24 cellular contexts compared by ENCODE assay signal in genomic region chr11:68329496-68329895, GRCh38. TPM values are rescaled to one million over a fixed set of nuclear protein-coding genes. Genes with fewer than 3 reads are reported as not detected.
DNase-seq lines count a peak whose midpoint lies in the region; ATAC-seq and TF ChIP-seq lines count a peak whose summit lies in the region.
"Had no signal": no experiment of that assay in that cellular context is flagged by ENCODE, and none has a peak within 500 bp of the region (broad histone marks: within the 10 kb centered on the region; RNA-seq: fewer than 3 reads in every experiment).

No MANE protein-coding gene starts in this region.

- intact Hi-C loops in left cardiac atrium (cut with DNase I), result no loop called here
- intact Hi-C loops in tibial artery (cut with DNase I; ENCODE audit: low total_unique reads), result no loop called here
- intact Hi-C loops in head of caudate nucleus (cut with DNase I), result no loop called here

- H3K27ac ChIP-seq in cardiac muscle cell (peak overlapping the region; percentile 1), endodermal cell (ENCODE audit: low read depth, low read length) (no peak overlapping the region), tibial artery (peak overlapping the region; percentile 54 to 71)
- H3K27ac ChIP-seq: A549, brain microvascular endothelial cell, C4-2B, vagina had no signal

- H3K4me1 Mint-ChIP-seq in endodermal cell, result peaks cover 44% of the 10 kb centered on the region
- H3K4me1 Mint-ChIP-seq in nephron progenitor cell, result peaks cover 64% of the 10 kb centered on the region

- no peak for DNase-seq in cardiac muscle cell (ENCODE audit: low read depth in 1 of 2, low spot score in 1 of 2)
- no peak for DNase-seq in left cardiac atrium
- no peak for DNase-seq in endodermal cell
- DNase-seq in nephron progenitor cell, result no peak
- DNase-seq in tibial artery, result no peak
- no peak for DNase-seq in CD1c-positive myeloid dendritic cell (ENCODE audit: extremely low spot score)
- DNase-seq in head of caudate nucleus, result no peak
- no peak for DNase-seq in HT-29 (ENCODE audit: low spot score)
- DNase-seq: activated T-cell treated with anti-CD3 and anti-CD28 coated beads, Interleukin-2, amount 50 U/mL, for 4 hours; DMS153; MG63; NCI-H1694; NCI-H748 treated with DMSO at 0.1 percent for 48 hours; occipital lobe; SHP77; stimulated activated naive CD8-positive, alpha-beta T cell treated with anti-CD3 and anti-CD28 coated beads, Interleukin-15, amount 100 ng/mL, for 72 hours had no signal

- no peak overlapping the region for H3K9ac ChIP-seq in endodermal cell (ENCODE audit: extremely low read depth, low read length, poor library complexity, severe bottlenecking)

- H3K27ac Mint-ChIP-seq in endodermal cell, result peak overlapping the region; percentile 77
- H3K27ac Mint-ChIP-seq in nephron progenitor cell, result peak overlapping the region; percentile 75
- H3K27ac Mint-ChIP-seq: activated naive CD4-positive, alpha-beta T cell treated with anti-CD3 and anti-CD28 coated beads, Interleukin-2, amount 50 U/mL, for 24 hours; T-helper 1 cell treated with Interleukin-12 subunit alpha and Interleukin-12 subunit beta and Interleukin-4 antibody, amounts not matched to agents 30 μg/mL and 1 μg/mL, for 36 hours had no signal

- H3K4me1 ChIP-seq in cardiac muscle cell (ENCODE audit: low read depth) (peaks cover 24% of the 10 kb centered on the region), endodermal cell (ENCODE audit: control insufficient read depth, insufficient read depth, low read length) (peaks cover 13% of the 10 kb centered on the region), tibial artery (peaks cover 3 to 100% (median 83%) of the 10 kb centered on the region in 4 donors)
- H3K4me1 ChIP-seq: HAP-1 had no signal

- ATAC-seq in left cardiac atrium, result no peak
- ATAC-seq: A549; activated T-cell treated with anti-CD3 and anti-CD28 coated beads, Interleukin-2, amount 50 U/mL, for 4 hours; GM12878; stimulated activated naive CD8-positive, alpha-beta T cell treated with anti-CD3 and anti-CD28 coated beads, Interleukin-15, amount 100 ng/mL, for 72 hours had no signal

- H3K4me3 Mint-ChIP-seq in endodermal cell, result no peak overlapping the region
- H3K4me3 Mint-ChIP-seq in nephron progenitor cell, result no peak overlapping the region
- H3K4me3 Mint-ChIP-seq: activated naive CD4-positive, alpha-beta T cell treated with anti-CD3 and anti-CD28 coated beads, Interleukin-2, amount 50 U/mL, for 24 hours; activated T-cell treated with anti-CD3 and anti-CD28 coated beads, Interleukin-2, amount 50 U/mL, for 4 hours; T-helper 1 cell treated with Interleukin-12 subunit alpha and Interleukin-12 subunit beta and Interleukin-4 antibody, amounts not matched to agents 30 μg/mL and 1 μg/mL, for 36 hours had no signal

- H3K4me3 ChIP-seq in cardiac muscle cell (no peak overlapping the region), endodermal cell (ENCODE audit: low read length) (no peak overlapping the region), tibial artery (no peak overlapping the region)
- H3K4me3 ChIP-seq: A549, GM12878, HAP-1, MG63, vagina had no signal

- no peaks in the 10 kb centered on the region for H3K27me3 ChIP-seq in cardiac muscle cell
- no peaks in the 10 kb centered on the region for H3K27me3 ChIP-seq in endodermal cell (ENCODE audit: control insufficient read depth, insufficient read depth, low read length, poor library complexity, severe bottlenecking)
- no peaks in the 10 kb centered on the region for H3K27me3 ChIP-seq in tibial artery
- H3K27me3 ChIP-seq: brain microvascular endothelial cell, MG63, vagina had no signal

- H3K36me3 Mint-ChIP-seq in endodermal cell (ENCODE audit: low read depth), result peaks cover 5% of the 10 kb centered on the region
- peaks cover 19% of the 10 kb centered on the region for H3K36me3 Mint-ChIP-seq in nephron progenitor cell (ENCODE audit: low read depth)
- H3K36me3 Mint-ChIP-seq: activated naive CD4-positive, alpha-beta T cell treated with anti-CD3 and anti-CD28 coated beads, Interleukin-2, amount 50 U/mL, for 24 hours had no signal

- H3K9me3 ChIP-seq in cardiac muscle cell (ENCODE audit: low read depth) (no peaks in the 10 kb centered on the region), endodermal cell (ENCODE audit: control insufficient read depth, low read length) (no peaks in the 10 kb centered on the region), tibial artery (no peaks in the 10 kb centered on the region)
- H3K9me3 ChIP-seq: A549, HAP-1, MG63, vagina had no signal

- 90 to 95% methylated on average over 2 to 9 of the region's 9 CpGs for WGBS in endodermal cell (ENCODE audit: insufficient coverage in 1 of 2, insufficient read length in 1 of 2), 2 experiments

- H3K36me3 ChIP-seq in cardiac muscle cell, result no peaks in the 10 kb centered on the region
- no peaks in the 10 kb centered on the region for H3K36me3 ChIP-seq in endodermal cell (ENCODE audit: control insufficient read depth, insufficient read depth, low read length)
- H3K36me3 ChIP-seq in tibial artery, result no peaks in the 10 kb centered on the region
- H3K36me3 ChIP-seq: brain microvascular endothelial cell, HAP-1, MG63, vagina had no signal

- no peaks in the 10 kb centered on the region for H3K27me3 Mint-ChIP-seq in endodermal cell (ENCODE audit: insufficient read depth)
- no peaks in the 10 kb centered on the region for H3K27me3 Mint-ChIP-seq in nephron progenitor cell (ENCODE audit: low read depth, poor library complexity)
- H3K27me3 Mint-ChIP-seq: activated naive CD4-positive, alpha-beta T cell treated with anti-CD3 and anti-CD28 coated beads, Interleukin-2, amount 50 U/mL, for 24 hours had no signal

- H3K9me3 Mint-ChIP-seq in endodermal cell, result no peaks in the 10 kb centered on the region
- H3K9me3 Mint-ChIP-seq in nephron progenitor cell, result peaks cover 6% of the 10 kb centered on the region
- H3K9me3 Mint-ChIP-seq: activated naive CD4-positive, alpha-beta T cell treated with anti-CD3 and anti-CD28 coated beads, Interleukin-2, amount 50 U/mL, for 24 hours; activated T-cell treated with anti-CD3 and anti-CD28 coated beads, Interleukin-2, amount 50 U/mL, for 4 hours; stimulated activated naive CD8-positive, alpha-beta T cell treated with anti-CD3 and anti-CD28 coated beads, Interleukin-15, amount 100 ng/mL, for 72 hours; T-helper 1 cell treated with Interleukin-12 subunit alpha and Interleukin-12 subunit beta and Interleukin-4 antibody, amounts not matched to agents 30 μg/mL and 1 μg/mL, for 36 hours had no signal

- no peak for TF ChIP-seq CTCF in cardiac muscle cell (IDR thresholded peaks at IDR 0.05; ENCODE audit: low read depth, low read length)
- TF ChIP-seq CTCF in endodermal cell (conservative IDR thresholded peaks at IDR 0.05), result no peak
- TF ChIP-seq CTCF in nephron progenitor cell (IDR thresholded peaks at IDR 0.05), result no peak
- no peak for TF ChIP-seq CTCF in tibial artery (IDR thresholded peaks at IDR 0.05)

RNA-seq across cellular contexts. Expression of gene LRP5, which starts 17.1 kb away (rescaled TPM):
- total RNA-seq in cardiac muscle cell (40.4 and 245 TPM in 2 replicates), left cardiac atrium (10 to 100 TPM; 53.4 to 60.3 TPM), endodermal cell (10 to 100 TPM; 58.2 to 64.1 TPM)
- polyA plus RNA-seq in cardiac muscle cell, result 29.1 and 36.3 TPM in 2 replicates
- polyA plus RNA-seq in endodermal cell (2013, experiment 1 of 2), result 37.4 TPM
- polyA plus RNA-seq in endodermal cell (2013, experiment 2 of 2), result 35.9 TPM
- total RNA-seq in HT-29 (2014; rRNA removed; shearing (Covaris generic)), result 165 and 199 TPM in 2 replicates

RNA-seq across cellular contexts. Expression of gene C11orf24, which starts 57.7 kb away (rescaled TPM):
- 19.2 and 32.0 TPM in 2 replicates for total RNA-seq in cardiac muscle cell
- polyA plus RNA-seq in cardiac muscle cell, result 26.6 and 35.3 TPM in 2 replicates
- 10 to 100 TPM; 28.7 to 42.0 TPM for total RNA-seq in left cardiac atrium
- 10 to 100 TPM; 38.4 to 39.4 TPM for total RNA-seq in endodermal cell
- polyA plus RNA-seq in endodermal cell (2013, experiment 1 of 2), result 34.3 TPM
- polyA plus RNA-seq in endodermal cell (2013, experiment 2 of 2), result 33.0 TPM
- 38.8 and 42.3 TPM in 2 replicates for total RNA-seq in HT-29 (2014; rRNA removed; shearing (Covaris generic))
